ENCODE assay signal across 9 cellular contexts in genomic region chr3:16883726-16884083, GRCh38. TPM values are rescaled to one million over a fixed set of nuclear protein-coding genes. Genes with fewer than 3 reads are reported as not detected.
DNase-seq lines count a peak whose midpoint lies in the region; ATAC-seq and TF ChIP-seq lines count a peak whose summit lies in the region.
"Had no signal": no experiment of that assay in that cellular context is flagged by ENCODE, and none has a peak within 500 bp of the region (broad histone marks: within the 10 kb centered on the region; RNA-seq: fewer than 3 reads in every experiment).

No MANE protein-coding gene starts in this region.

- intact Hi-C loops in ascending aorta (cut with DNase I) (loop anchor here (2.0 to 10.0 kb wide), 3 partner anchors 279 to 349 kb away; partner anchors contain the start of gene DAZL), left lung (cut with DNase I) (no loop called here), aorta (cut with DNase I) (loop anchor here (5.0 to 10.0 kb wide), 2 partner anchors 149 to 279 kb away; partner anchors contain the start of gene DAZL (in 2 of the 2))

- peaks cover 13% of the 10 kb centered on the region for H3K36me3 Mint-ChIP-seq in activated CD4-positive, alpha-beta T cell treated with anti-CD3 and anti-CD28 coated beads, Interleukin-2, amount 10 ng/mL, durations not matched to agents 7 days and 5 days (ENCODE audit: low read depth)

- H3K27me3 Mint-ChIP-seq in activated CD4-positive, alpha-beta T cell treated with anti-CD3 and anti-CD28 coated beads, Interleukin-2, amount 10 ng/mL, durations not matched to agents 7 days and 5 days, result peaks cover 12% of the 10 kb centered on the region

- H3K36me3 ChIP-seq in ascending aorta, result no peaks in the 10 kb centered on the region
- no peaks in the 10 kb centered on the region for H3K36me3 ChIP-seq in left lung
- no peaks in the 10 kb centered on the region for H3K36me3 ChIP-seq in thoracic aorta
- no peaks in the 10 kb centered on the region for H3K36me3 ChIP-seq in aorta (ENCODE audit: control insufficient read depth in 1 of 2, insufficient read depth in 2 of 2, low read length in 1 of 2)

- CTCF ChIA-PET in activated CD4-positive, alpha-beta T cell treated with anti-CD3 and anti-CD28 coated beads, Interleukin-2, amount 10 ng/mL, durations not matched to agents 7 days and 5 days (lab: Charles Lee), result interaction anchor here (0.6 to 2.7 kb wide), 15 partner anchors 11 to 1553 kb away, joined by 3 to 19 read pairs (median 4); no protein-coding TSS in a partner anchor

- TF ChIP-seq CTCF in ascending aorta (IDR thresholded peaks at IDR 0.05) (no peak), left lung (IDR thresholded peaks at IDR 0.05) (no peak), thoracic aorta (IDR thresholded peaks at IDR 0.05) (no peak)

- H3K4me3 ChIP-seq in ascending aorta (peak overlapping the region; percentile 84 to 95), left lung (peak overlapping the region; percentile 72 to 82), thoracic aorta (peak overlapping the region; percentile 84), aorta (ENCODE audit: low read length in 2 of 2) (no peak overlapping the region)

- DNase-seq in activated CD4-positive, alpha-beta T cell treated with anti-CD3 and anti-CD28 coated beads, Interleukin-2, amount 10 ng/mL, durations not matched to agents 7 days and 5 days, result no peak
- DNase-seq in activated CD4-positive, alpha-beta T cell treated with anti-CD3 and anti-CD28 coated beads for 1 hour, result no peak
- DNase-seq in ascending aorta (ENCODE audit: low spot score in 2 of 2), result no peak
- DNase-seq in left lung, result no peak
- no peak for DNase-seq in thoracic aorta (ENCODE audit: low spot score)
- DNase-seq in aorta, result no peak
- DNase-seq in NCI-H2081 treated with DMSO at 0.1 percent for 48 hours (lab: John Stamatoyannopoulos, UW), result no peak
- DNase-seq: NK-92 treated with Interleukin-12 subunit alpha and Interleukin-12 subunit beta, amount 100 ng/mL, for 24 hours had no signal

- POLR2A ChIA-PET in activated CD4-positive, alpha-beta T cell treated with anti-CD3 and anti-CD28 coated beads, Interleukin-2, amount 10 ng/mL, durations not matched to agents 7 days and 5 days (lab: Charles Lee), result no interaction called here

- ATAC-seq in left lung (no peak), thoracic aorta (ENCODE audit: insufficient number of reproducible peaks, low FRiP score, low read depth) (no peak), aorta (ENCODE audit: low FRiP score) (no peak), GM19351 (IDR thresholded peaks at IDR 0.05; ENCODE audit: unreplicated experiment) (no peak)

- H3K9me3 Mint-ChIP-seq in activated CD4-positive, alpha-beta T cell treated with anti-CD3 and anti-CD28 coated beads, Interleukin-2, amount 10 ng/mL, durations not matched to agents 7 days and 5 days, result no peaks in the 10 kb centered on the region

- H3K4me3 Mint-ChIP-seq in activated CD4-positive, alpha-beta T cell treated with anti-CD3 and anti-CD28 coated beads, Interleukin-2, amount 10 ng/mL, durations not matched to agents 7 days and 5 days, result peak overlapping the region; percentile 72

- H3K27ac Mint-ChIP-seq in activated CD4-positive, alpha-beta T cell treated with anti-CD3 and anti-CD28 coated beads, Interleukin-2, amount 10 ng/mL, durations not matched to agents 7 days and 5 days, result peak overlapping the region; percentile 84

- no peaks in the 10 kb centered on the region for H3K9me3 ChIP-seq in ascending aorta
- H3K9me3 ChIP-seq in left lung, result no peaks in the 10 kb centered on the region
- H3K9me3 ChIP-seq in thoracic aorta, result no peaks in the 10 kb centered on the region
- H3K9me3 ChIP-seq in aorta (ENCODE audit: control insufficient read depth, low read length), result no peaks in the 10 kb centered on the region

- H3K4me1 ChIP-seq in ascending aorta, result peaks cover 0 to 17% of the 10 kb centered on the region in 2 donors
- peaks cover 0 to 36% of the 10 kb centered on the region in 2 donors for H3K4me1 ChIP-seq in left lung
- H3K4me1 ChIP-seq in thoracic aorta (ENCODE audit: control insufficient read depth in 1 of 2, low read depth in 2 of 2), result peaks cover 17 to 48% of the 10 kb centered on the region in 2 donors
- H3K4me1 ChIP-seq in aorta (ENCODE audit: control insufficient read depth in 1 of 2, insufficient read depth in 2 of 2, low read length in 2 of 2), result no peaks in the 10 kb centered on the region

- no peaks in the 10 kb centered on the region for H3K27me3 ChIP-seq in ascending aorta
- no peaks in the 10 kb centered on the region for H3K27me3 ChIP-seq in left lung
- no peaks in the 10 kb centered on the region for H3K27me3 ChIP-seq in thoracic aorta (replicated peaks; ENCODE audit: insufficient read depth)
- no peaks in the 10 kb centered on the region for H3K27me3 ChIP-seq in aorta (ENCODE audit: control insufficient read depth in 1 of 2, insufficient read depth in 2 of 2, low read length in 1 of 2)

- H3K27ac ChIP-seq in ascending aorta, result peak overlapping the region; percentile 86 to 90
- H3K27ac ChIP-seq in left lung, result peak overlapping the region in 1 of 2 donors; percentile 97
- peak overlapping the region; percentile 79 to 83 for H3K27ac ChIP-seq in thoracic aorta
- H3K27ac ChIP-seq in aorta (ENCODE audit: low read depth in 1 of 2, low read length in 2 of 2), result no peak overlapping the region

- peaks cover 30% of the 10 kb centered on the region for H3K4me1 Mint-ChIP-seq in activated CD4-positive, alpha-beta T cell treated with anti-CD3 and anti-CD28 coated beads, Interleukin-2, amount 10 ng/mL, durations not matched to agents 7 days and 5 days

- 83 to 86% methylated on average over 16 of the region's 16 CpGs for WGBS in aorta, 2 donors

RNA-seq across cellular contexts. Expression of gene PLCL2, which starts 1.1 kb away (rescaled TPM):
- total RNA-seq in activated CD4-positive, alpha-beta T cell treated with anti-CD3 and anti-CD28 coated beads, Interleukin-2, amount 10 ng/mL, durations not matched to agents 7 days and 5 days, result 10 to 100 TPM; 48.8 to 50.9 TPM
- total RNA-seq in ascending aorta, result 2.9 TPM
- 10 to 100 TPM in 1 of 2 donors, 1 to 10 TPM in 1; 7.8 to 10.1 TPM for total RNA-seq in left lung
- 10 to 100 TPM in 1 of 2 donors, 1 to 10 TPM in 1; 6.9 to 17.1 TPM for total RNA-seq in thoracic aorta
- total RNA-seq in aorta, result 10 to 100 TPM; 10.5 to 16.7 TPM
- 1 to 10 TPM; 2.1 to 3.4 TPM for polyA plus RNA-seq in aorta

Comparison
In these comparisons a context has a peak if more than half of its experiments do, and no peak if none do; other contexts are left out.
1. H3K27ac ChIP-seq: peak in ascending aorta (2 of 2) and thoracic aorta (2 of 2); none in aorta (0 of 2).
2. H3K4me3 ChIP-seq: peak in ascending aorta (2 of 2), left lung (2 of 2) and thoracic aorta (single experiment); none in aorta (0 of 2).
3. intact Hi-C loops: an anchor here in ascending aorta (2.0 to 10.0 kb wide) and aorta (5.0 to 10.0 kb wide); none called in left lung.